In the genomic region with DNA sequence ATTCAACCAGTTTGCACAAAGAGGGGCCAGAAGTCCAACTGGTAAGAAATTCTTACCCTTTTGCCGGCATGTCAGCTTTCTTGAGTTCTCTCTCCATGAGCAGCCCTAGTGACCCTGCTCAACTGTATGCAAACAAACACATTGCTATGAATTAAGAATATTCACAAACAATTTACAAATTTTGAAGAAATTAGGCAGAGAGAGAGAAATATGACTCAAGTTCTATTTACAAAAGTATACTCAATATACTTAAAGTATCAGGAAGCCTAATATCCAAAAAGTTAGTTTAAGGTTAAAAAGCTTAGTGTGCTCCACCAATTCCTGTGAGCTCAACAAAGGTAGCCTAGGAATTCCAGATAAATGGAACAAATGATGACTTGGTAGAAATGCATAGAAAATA, we compare ENCODE assay signal across 8 cellular contexts.
"Had no signal": no experiment of that assay in that cellular context is flagged by ENCODE, and none has a peak within 500 bp of the region (broad histone marks: within the 10 kb centered on the region; RNA-seq: fewer than 3 reads in every experiment).

No MANE protein-coding gene starts in this region.

- H3K36me3 ChIP-seq: HAP-1 had no signal

- H3K4me3 ChIP-seq: GM23248, HAP-1 had no signal

- H2AFZ ChIP-seq: GM23248 had no signal

- DNase-seq: GM23248, GOT3, H7, H9, HCEC 1CT, HFFc6 had no signal

- H3K27ac Mint-ChIP-seq: H9, HFFc6 had no signal

- H3K27ac ChIP-seq: GM23248 had no signal

- H3K9me3 ChIP-seq: HAP-1 had no signal

- ATAC-seq: HCT116 had no signal

- H3K4me3 Mint-ChIP-seq: H9, HFFc6 had no signal

- H3K4me1 ChIP-seq: HAP-1 had no signal
